ENCODE assay signal across 8 cellular contexts in the genomic region with DNA sequence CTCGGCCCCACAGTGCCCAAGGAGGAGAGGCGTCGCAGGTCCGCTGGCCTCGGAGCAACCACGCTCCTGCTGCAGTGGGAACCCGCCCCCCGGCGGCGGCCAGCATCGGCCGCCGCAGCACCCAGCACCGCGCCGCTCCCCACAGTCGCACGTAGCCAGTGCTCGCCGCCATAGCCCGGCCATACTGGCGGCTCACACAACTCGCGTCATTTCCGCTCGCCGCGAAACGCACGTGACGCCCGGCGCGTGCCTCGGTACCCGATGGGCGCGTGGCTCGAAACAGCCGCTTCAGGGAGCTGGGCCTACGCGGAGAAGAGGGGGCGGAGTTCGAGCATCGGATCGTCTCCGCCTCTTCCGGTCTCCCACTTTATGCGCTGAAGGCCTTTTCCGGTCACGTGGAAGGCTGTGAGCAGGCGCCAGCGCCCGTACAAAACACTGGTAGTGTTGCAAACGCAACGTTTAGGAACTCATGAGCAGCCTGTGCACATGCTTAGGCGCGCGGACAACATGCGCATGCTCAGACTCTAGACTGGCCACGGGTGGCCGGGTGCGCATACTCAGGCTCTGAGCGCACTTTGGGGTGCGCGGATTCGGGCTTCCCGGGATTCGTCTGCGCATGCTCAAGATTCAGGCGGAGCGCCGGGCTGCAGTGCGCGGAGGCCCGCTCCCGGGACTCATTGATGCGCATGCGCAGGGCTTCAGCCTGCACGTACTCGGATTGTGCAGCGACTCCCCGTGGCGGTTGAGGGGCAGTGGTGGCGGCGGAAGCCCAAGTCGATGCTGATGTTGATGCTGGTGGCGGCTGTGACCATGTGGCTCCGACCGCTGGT. TPM values are rescaled to one million over a fixed set of nuclear protein-coding genes. Genes with fewer than 3 reads are reported as not detected.
DNase-seq lines count a peak whose midpoint lies in the region; ATAC-seq and TF ChIP-seq lines count a peak whose summit lies in the region.

A gene with protein sequence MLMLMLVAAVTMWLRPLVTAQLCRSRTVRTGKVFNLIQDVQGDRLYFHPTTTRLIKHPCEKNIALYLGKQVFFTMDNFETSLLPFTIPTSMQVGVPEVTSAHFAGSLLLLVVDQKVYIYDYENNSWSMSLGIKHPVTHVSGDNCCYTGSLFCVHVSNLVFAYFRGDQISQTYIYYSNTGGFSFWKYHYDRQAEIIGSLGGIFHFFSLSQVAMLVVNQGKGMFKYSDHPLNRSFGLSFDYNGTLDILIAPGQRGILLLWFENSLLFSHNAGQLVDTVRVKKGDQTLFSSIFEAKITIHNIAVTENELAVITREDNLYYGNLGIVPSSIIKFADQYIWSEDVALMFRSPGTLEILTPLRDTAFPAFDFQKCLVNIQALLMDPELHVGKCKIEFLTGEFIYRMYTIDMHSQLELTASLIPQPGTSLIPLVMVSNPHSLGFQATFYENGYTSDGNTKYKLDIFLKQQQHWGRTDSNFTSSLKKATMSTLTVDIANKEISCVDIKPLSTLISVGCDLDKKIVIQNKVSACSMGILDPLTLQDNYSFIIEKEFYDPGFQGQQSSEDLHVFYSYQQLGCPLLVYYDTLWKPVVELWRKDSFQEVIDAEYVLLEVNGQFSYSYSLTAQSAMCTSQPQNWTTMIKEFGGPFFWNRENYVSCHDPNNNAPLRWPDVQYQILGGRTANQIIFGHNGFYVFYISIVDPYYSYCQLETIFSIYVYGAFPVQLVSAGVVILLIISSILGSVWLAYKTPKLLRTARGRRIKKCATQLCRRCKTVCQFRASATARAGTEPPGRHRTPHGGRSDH (plus strand): TSS at position 677 of the 830 bp plus-strand sequence. CDS start 101 bp downstream, at position 778.
A gene with protein sequence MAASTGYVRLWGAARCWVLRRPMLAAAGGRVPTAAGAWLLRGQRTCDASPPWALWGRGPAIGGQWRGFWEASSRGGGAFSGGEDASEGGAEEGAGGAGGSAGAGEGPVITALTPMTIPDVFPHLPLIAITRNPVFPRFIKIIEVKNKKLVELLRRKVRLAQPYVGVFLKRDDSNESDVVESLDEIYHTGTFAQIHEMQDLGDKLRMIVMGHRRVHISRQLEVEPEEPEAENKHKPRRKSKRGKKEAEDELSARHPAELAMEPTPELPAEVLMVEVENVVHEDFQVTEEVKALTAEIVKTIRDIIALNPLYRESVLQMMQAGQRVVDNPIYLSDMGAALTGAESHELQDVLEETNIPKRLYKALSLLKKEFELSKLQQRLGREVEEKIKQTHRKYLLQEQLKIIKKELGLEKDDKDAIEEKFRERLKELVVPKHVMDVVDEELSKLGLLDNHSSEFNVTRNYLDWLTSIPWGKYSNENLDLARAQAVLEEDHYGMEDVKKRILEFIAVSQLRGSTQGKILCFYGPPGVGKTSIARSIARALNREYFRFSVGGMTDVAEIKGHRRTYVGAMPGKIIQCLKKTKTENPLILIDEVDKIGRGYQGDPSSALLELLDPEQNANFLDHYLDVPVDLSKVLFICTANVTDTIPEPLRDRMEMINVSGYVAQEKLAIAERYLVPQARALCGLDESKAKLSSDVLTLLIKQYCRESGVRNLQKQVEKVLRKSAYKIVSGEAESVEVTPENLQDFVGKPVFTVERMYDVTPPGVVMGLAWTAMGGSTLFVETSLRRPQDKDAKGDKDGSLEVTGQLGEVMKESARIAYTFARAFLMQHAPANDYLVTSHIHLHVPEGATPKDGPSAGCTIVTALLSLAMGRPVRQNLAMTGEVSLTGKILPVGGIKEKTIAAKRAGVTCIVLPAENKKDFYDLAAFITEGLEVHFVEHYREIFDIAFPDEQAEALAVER (minus strand): TSS at position 186 of the 830 bp plus-strand sequence. CDS start 14 bp downstream, at position 172.

- no peaks in the 10 kb centered on the region for H3K27me3 ChIP-seq in PC-9 (ENCODE audit: insufficient read depth, low read depth)
- no peaks in the 10 kb centered on the region for H3K27me3 ChIP-seq in muscle layer of colon (ENCODE audit: control insufficient read depth in 1 of 2, insufficient read depth in 2 of 2, low read length in 2 of 2)

- H3K27ac ChIP-seq in PC-9 (peak within 1 kb of the TSS; percentile 99), muscle layer of colon (ENCODE audit: low read depth, low read length) (peak within 1 kb of the TSS; percentile 99)

- POLR2A ChIA-PET in PC-9 (lab: Charles Lee; ENCODE audit: unreplicated experiment): interaction anchor here (0.5 to 0.9 kb wide), 7 partner anchors 8 to 849 kb away, joined by 3 to 5 read pairs (median 3); a partner anchor contains a TSS

- peaks cover 42% of the 10 kb centered on the region for H3K79me2 ChIP-seq in PC-9 (ENCODE audit: low read depth)

- in situ Hi-C loops in KBM-7 (cut with MboI; ENCODE audit: low pct_unique_long_range_greater_than_20kb, low sequenced_read_pairs): no loop called here

- CTCF ChIA-PET in PC-9 (lab: Charles Lee): interaction anchor here (0.6 kb wide), 2 partner anchors 20 to 718 kb away, joined by 5 read pairs; no protein-coding TSS in a partner anchor

- H3K9ac ChIP-seq in muscle layer of colon (ENCODE audit: low read length): peak within 1 kb of the TSS; percentile 92

- H3K4me1 ChIP-seq in PC-9 (replicated peaks; ENCODE audit: insufficient read depth) (peaks cover 9% of the 10 kb centered on the region), muscle layer of colon (ENCODE audit: insufficient read depth, low read length) (peaks cover 14% of the 10 kb centered on the region)

- H4K20me1 ChIP-seq in PC-9 (ENCODE audit: insufficient read depth): peaks cover 17% of the 10 kb centered on the region

- DNase-seq in DMS79 treated with DMSO at 0.1 percent for 48 hours (lab: John Stamatoyannopoulos, UW) (peak; percentile 98), KBM-7 (peak; percentile 100), PC-9 (peak; percentile 90 to 92)
- peak; percentile 99 for DNase-seq in activated T-cell treated with anti-CD3 and anti-CD28 coated beads, Interleukin-2, amount 50 U/mL, for 48 hours
- DNase-seq in stimulated activated CD8-positive, alpha-beta memory T cell treated with anti-CD3 and anti-CD28 coated beads, Interleukin-7, amount 100 ng/mL, for 24 hours (ENCODE audit: low read depth): peak; percentile 95

- H3K9me2 ChIP-seq in PC-9 (ENCODE audit: insufficient read depth): no peaks in the 10 kb centered on the region

- no TSS peak for BruUV-seq in PC-9 (replicated peaks; lab: Mats Ljungman, UMichigan)

- peak within 1 kb of the TSS; percentile 97 for H3K4me2 ChIP-seq in PC-9

- H3K4me3 ChIP-seq in PC-9 (peak within 1 kb of the TSS; percentile 97), muscle layer of colon (ENCODE audit: low read depth in 1 of 2, low read length in 2 of 2) (peak within 1 kb of the TSS; percentile 65 to 97)

- H3F3A ChIP-seq in PC-9 (ENCODE audit: insufficient read depth, low read depth): peaks cover 23% of the 10 kb centered on the region

- TF ChIP-seq CTCF in PC-9 (conservative IDR thresholded peaks at IDR 0.05): peak; percentile 70

- intact Hi-C loops in PC-9 (cut with micrococcal nuclease; ENCODE audit: unreplicated experiment): no loop called here

- ATAC-seq in GM21717 (IDR thresholded peaks at IDR 0.05; ENCODE audit: unreplicated experiment): peak; percentile 74
- ATAC-seq in esophagus mucosa: peak; percentile 96

- H2AFZ ChIP-seq in PC-9: peak within 1 kb of the TSS; percentile 87

- H3K36me3 ChIP-seq in PC-9 (ENCODE audit: low read depth) (peaks cover 4% of the 10 kb centered on the region; the same call in 1 of the 2 replicates), muscle layer of colon (ENCODE audit: insufficient read depth, low read length) (no peaks in the 10 kb centered on the region)

- H3K9me3 ChIP-seq in PC-9 (ENCODE audit: insufficient read depth, low read depth): no peaks in the 10 kb centered on the region
- no peaks in the 10 kb centered on the region for H3K9me3 ChIP-seq in muscle layer of colon (ENCODE audit: low read length)

RNA-seq across cellular contexts. Expression of the first gene that starts in this region (rescaled TPM):
- total RNA-seq in PC-9 (2021) (not detected in 2 replicates), esophagus mucosa (not detected)

RNA-seq across cellular contexts. Expression of the second gene that starts in this region (rescaled TPM):
- total RNA-seq in PC-9 (2021) (78.2 and 140 TPM in 2 replicates), esophagus mucosa (47.1 TPM)

Comparison
In these comparisons a context has a peak if more than half of its experiments do, and no peak if none do; other contexts are left out.
1. Peak in every context shown above with its lines: DNase-seq, ATAC-seq, H3K4me3 ChIP-seq and H3K27ac ChIP-seq.